Comparison of ENCODE assay signal across 22 cellular contexts in genomic region chr2:6776125-6776524, GRCh38.
"Had no signal": no experiment of that assay in that cellular context is flagged by ENCODE, and none has a peak within 500 bp of the region (broad histone marks: within the 10 kb centered on the region; RNA-seq: fewer than 3 reads in every experiment).

No MANE protein-coding gene starts in this region.

- H3K27ac ChIP-seq: HL-60, RWPE1 had no signal

- H3K9me3 ChIP-seq: SK-N-SH had no signal

- DNase-seq: Kasumi-1; KG1; MV-4-11; NCI-H1048; NCI-H1105; NCI-H1436 treated with DMSO at 0.1 percent for 48 hours; NCI-H1694; NCI-H187 treated with DMSO at 0.1 percent for 48 hours; NCI-H2029 treated with DMSO at 0.1 percent for 48 hours; NCI-H2171; NCI-H226; NCI-H524; NCI-H526 treated with DMSO at 0.1 percent for 48 hours; NCI-H748 treated with DMSO at 0.1 percent for 48 hours; NK-92 treated with Interleukin-12 subunit alpha and Interleukin-12 subunit beta, amount 100 ng/mL, for 24 hours; PC-3; SHP77; SK-N-SH; T-helper 1 cell; T-helper 17 cell had no signal

- H3K4me2 ChIP-seq: SK-N-SH had no signal

- H3K9me2 ChIP-seq: SK-N-SH had no signal

- H3K9ac ChIP-seq: SK-N-SH had no signal
